Comparison of ENCODE assay signal across 32 cellular contexts in genomic region chr14:75350505-75351060, GRCh38.
"Had no signal": no experiment of that assay in that cellular context is flagged by ENCODE, and none has a peak within 500 bp of the region (broad histone marks: within the 10 kb centered on the region; RNA-seq: fewer than 3 reads in every experiment).

No MANE protein-coding gene starts in this region.

- H3K27me3 ChIP-seq: brain microvascular endothelial cell, SJCRH30 had no signal

- H3K36me3 ChIP-seq: brain microvascular endothelial cell, SJCRH30, WERI-Rb-1 had no signal

- H3K9me3 ChIP-seq: SJCRH30 had no signal

- H3K4me1 ChIP-seq: SJCRH30 had no signal

- H3K27ac ChIP-seq: brain microvascular endothelial cell, SJCRH30, SK-N-MC, WERI-Rb-1 had no signal

- H3K4me3 ChIP-seq: SJCRH30, SK-N-MC had no signal

- DNase-seq: activated CD4-positive, alpha-beta memory T cell treated with anti-CD3 and anti-CD28 coated beads, Interleukin-2, amount 10 ng/mL, durations not matched to agents 7 days and 5 days; activated CD4-positive, alpha-beta T cell treated with anti-CD3 and anti-CD28 coated beads for 1 hour; activated CD4-positive, alpha-beta T cell treated with anti-CD3 and anti-CD28 coated beads for 48 hours; activated CD4-positive, CD25-positive, alpha-beta regulatory T cell; activated CD8-positive, alpha-beta memory T cell treated with anti-CD3 and anti-CD28 coated beads for 24 hours; activated CD8-positive, alpha-beta memory T cell treated with anti-CD3 and anti-CD28 coated beads, Interleukin-2, amount 10 ng/mL, durations not matched to agents 7 days and 5 days; activated CD8-positive, alpha-beta memory T cell treated with anti-CD3 and anti-CD28 coated beads, Interleukin-2, amount 50 U/mL, for 48 hours; activated effector memory CD4-positive, alpha-beta T cell treated with Interleukin-2 at 50 U/mL for 16 hours; activated naive CD4-positive, alpha-beta T cell treated with anti-CD3 and anti-CD28 coated beads, Interleukin-2, amount 10 ng/mL, durations not matched to agents 7 days and 5 days; activated naive CD8-positive, alpha-beta T cell treated with anti-CD3 and anti-CD28 coated beads for 36 hours; activated T-cell treated with anti-CD3 and anti-CD28 coated beads, Interleukin-2, amount 50 U/mL, for 48 hours; amniotic stem cell; aorta; brain microvascular endothelial cell; central memory CD4-positive, alpha-beta T cell; Karpas-422; KBM-7; MM.1S; NCI-H1105; NCI-H1417 treated with DMSO at 0.1 percent for 48 hours; NCI-H187 treated with DMSO at 0.1 percent for 48 hours; NCI-H2081; NCI-H345; NCI-H524 treated with DMSO at 0.1 percent for 48 hours; NK-92 treated with Interleukin-12 subunit alpha and Interleukin-12 subunit beta, amount 100 ng/mL, for 24 hours; SHP77; SJCRH30; T1000; WERI-Rb-1 had no signal

- ATAC-seq: activated CD8-positive, alpha-beta memory T cell treated with anti-CD3 and anti-CD28 coated beads, Interleukin-2, amount 10 ng/mL, durations not matched to agents 7 days and 5 days; Panc1 had no signal

- FAIRE-seq: TTC549 had no signal
